ENCODE assay signal across 1 cellular context in the genomic region with DNA sequence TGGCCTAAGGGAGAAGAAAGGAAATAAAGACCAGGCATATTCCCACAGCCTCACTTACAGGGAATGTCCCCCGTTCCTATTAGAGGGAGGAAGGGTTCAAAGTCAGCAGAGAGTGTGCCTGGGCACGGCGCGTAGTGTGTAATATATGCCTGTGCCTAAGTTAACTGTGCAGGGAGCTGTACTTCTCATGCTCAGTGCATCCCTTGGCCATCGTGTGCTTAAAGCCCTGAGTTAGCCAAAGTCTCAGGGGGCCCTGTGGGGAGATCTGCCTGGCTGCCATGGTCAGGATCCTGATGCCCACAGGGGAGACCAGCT.
TF ChIP-seq lines count a peak whose summit lies in the region.

No MANE protein-coding gene starts in this region.

TF ChIP-seq in GM23338, 12 proteins besides CTCF, POLR2A, EP300 and RAD21 (continued from another document):
- TF ChIP-seq, protein P1, sequence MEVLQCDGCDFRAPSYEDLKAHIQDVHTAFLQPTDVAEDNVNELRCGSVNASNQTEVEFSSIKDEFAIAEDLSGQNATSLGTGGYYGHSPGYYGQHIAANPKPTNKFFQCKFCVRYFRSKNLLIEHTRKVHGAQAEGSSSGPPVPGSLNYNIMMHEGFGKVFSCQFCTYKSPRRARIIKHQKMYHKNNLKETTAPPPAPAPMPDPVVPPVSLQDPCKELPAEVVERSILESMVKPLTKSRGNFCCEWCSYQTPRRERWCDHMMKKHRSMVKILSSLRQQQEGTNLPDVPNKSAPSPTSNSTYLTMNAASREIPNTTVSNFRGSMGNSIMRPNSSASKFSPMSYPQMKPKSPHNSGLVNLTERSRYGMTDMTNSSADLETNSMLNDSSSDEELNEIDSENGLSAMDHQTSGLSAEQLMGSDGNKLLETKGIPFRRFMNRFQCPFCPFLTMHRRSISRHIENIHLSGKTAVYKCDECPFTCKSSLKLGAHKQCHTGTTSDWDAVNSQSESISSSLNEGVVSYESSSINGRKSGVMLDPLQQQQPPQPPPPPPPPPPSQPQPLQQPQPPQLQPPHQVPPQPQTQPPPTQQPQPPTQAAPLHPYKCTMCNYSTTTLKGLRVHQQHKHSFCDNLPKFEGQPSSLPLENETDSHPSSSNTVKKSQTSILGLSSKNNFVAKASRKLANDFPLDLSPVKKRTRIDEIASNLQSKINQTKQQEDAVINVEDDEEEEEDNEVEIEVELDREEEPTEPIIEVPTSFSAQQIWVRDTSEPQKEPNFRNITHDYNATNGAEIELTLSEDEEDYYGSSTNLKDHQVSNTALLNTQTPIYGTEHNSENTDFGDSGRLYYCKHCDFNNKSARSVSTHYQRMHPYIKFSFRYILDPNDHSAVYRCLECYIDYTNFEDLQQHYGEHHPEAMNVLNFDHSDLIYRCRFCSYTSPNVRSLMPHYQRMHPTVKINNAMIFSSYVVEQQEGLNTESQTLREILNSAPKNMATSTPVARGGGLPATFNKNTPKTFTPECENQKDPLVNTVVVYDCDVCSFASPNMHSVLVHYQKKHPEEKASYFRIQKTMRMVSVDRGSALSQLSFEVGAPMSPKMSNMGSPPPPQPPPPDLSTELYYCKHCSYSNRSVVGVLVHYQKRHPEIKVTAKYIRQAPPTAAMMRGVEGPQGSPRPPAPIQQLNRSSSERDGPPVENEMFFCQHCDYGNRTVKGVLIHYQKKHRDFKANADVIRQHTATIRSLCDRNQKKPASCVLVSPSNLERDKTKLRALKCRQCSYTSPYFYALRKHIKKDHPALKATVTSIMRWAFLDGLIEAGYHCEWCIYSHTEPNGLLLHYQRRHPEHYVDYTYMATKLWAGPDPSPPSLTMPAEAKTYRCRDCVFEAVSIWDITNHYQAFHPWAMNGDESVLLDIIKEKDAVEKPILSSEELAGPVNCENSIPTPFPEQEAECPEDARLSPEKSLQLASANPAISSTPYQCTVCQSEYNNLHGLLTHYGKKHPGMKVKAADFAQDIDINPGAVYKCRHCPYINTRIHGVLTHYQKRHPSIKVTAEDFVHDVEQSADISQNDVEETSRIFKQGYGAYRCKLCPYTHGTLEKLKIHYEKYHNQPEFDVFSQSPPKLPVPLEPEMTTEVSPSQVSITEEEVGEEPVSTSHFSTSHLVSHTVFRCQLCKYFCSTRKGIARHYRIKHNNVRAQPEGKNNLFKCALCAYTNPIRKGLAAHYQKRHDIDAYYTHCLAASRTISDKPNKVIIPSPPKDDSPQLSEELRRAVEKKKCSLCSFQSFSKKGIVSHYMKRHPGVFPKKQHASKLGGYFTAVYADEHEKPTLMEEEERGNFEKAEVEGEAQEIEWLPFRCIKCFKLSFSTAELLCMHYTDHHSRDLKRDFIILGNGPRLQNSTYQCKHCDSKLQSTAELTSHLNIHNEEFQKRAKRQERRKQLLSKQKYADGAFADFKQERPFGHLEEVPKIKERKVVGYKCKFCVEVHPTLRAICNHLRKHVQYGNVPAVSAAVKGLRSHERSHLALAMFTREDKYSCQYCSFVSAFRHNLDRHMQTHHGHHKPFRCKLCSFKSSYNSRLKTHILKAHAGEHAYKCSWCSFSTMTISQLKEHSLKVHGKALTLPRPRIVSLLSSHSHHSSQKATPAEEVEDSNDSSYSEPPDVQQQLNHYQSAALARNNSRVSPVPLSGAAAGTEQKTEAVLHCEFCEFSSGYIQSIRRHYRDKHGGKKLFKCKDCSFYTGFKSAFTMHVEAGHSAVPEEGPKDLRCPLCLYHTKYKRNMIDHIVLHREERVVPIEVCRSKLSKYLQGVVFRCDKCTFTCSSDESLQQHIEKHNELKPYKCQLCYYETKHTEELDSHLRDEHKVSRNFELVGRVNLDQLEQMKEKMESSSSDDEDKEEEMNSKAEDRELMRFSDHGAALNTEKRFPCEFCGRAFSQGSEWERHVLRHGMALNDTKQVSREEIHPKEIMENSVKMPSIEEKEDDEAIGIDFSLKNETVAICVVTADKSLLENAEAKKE (CRISPR knock-in tag; IDR thresholded peaks at IDR 0.05), result no peak
- TF ChIP-seq JUNB (IDR thresholded peaks at IDR 0.05; ENCODE audit: unreplicated experiment) (no peak), NANOG (IDR thresholded peaks at IDR 0.05; ENCODE audit: borderline replicate concordance) (no peak), EZH2 (IDR thresholded peaks at IDR 0.05; ENCODE audit: low read depth, unreplicated experiment) (no peak)
